ENCODE assay signal across 21 cellular contexts in genomic region chr4:110359076-110359475, GRCh38.
"Had no signal": no experiment of that assay in that cellular context is flagged by ENCODE, and none has a peak within 500 bp of the region (broad histone marks: within the 10 kb centered on the region; RNA-seq: fewer than 3 reads in every experiment).

No MANE protein-coding gene starts in this region.

- H3K27ac Mint-ChIP-seq: mesothelial cell of epicardium; naive thymus-derived CD4-positive, alpha-beta T cell had no signal

- H3K4me3 Mint-ChIP-seq: mesothelial cell of epicardium; naive thymus-derived CD4-positive, alpha-beta T cell had no signal

- DNase-seq: dermis blood vessel endothelial cell; dorsolateral prefrontal cortex; effector CD4-positive, alpha-beta T cell; effector memory CD4-positive, alpha-beta T cell; esophagus squamous epithelium; foreskin fibroblast; foreskin melanocyte; gastrocnemius medialis; glutamatergic neuron; head of caudate nucleus; heart right ventricle; hippocampal formation; left cardiac atrium; left lung; left ventricle myocardium superior; lower lobe of right lung; mesenchymal stem cell; mucosa of descending colon; naive thymus-derived CD4-positive, alpha-beta T cell had no signal

- H3K36me3 ChIP-seq: esophagus squamous epithelium, gastrocnemius medialis, heart right ventricle, left lung, lower lobe of right lung had no signal

- H3K27me3 ChIP-seq: esophagus squamous epithelium, gastrocnemius medialis, heart right ventricle, left lung had no signal

- H3K27ac ChIP-seq: coronary artery, dorsolateral prefrontal cortex, esophagus squamous epithelium, gastrocnemius medialis, heart right ventricle, left lung, lower lobe of right lung had no signal

- H3K9me3 ChIP-seq: esophagus squamous epithelium, gastrocnemius medialis, heart right ventricle, left lung, lower lobe of right lung, mucosa of descending colon had no signal

- H3K36me3 Mint-ChIP-seq: mesothelial cell of epicardium; naive thymus-derived CD4-positive, alpha-beta T cell had no signal

- H3K9me3 Mint-ChIP-seq: mesothelial cell of epicardium had no signal

- H3K4me3 ChIP-seq: coronary artery, dorsolateral prefrontal cortex, esophagus squamous epithelium, gastrocnemius medialis, heart right ventricle, left lung, lower lobe of right lung, mucosa of descending colon had no signal

- H3K4me1 ChIP-seq: left lung, lower lobe of right lung had no signal
